ENCODE assay signal across 9 cellular contexts in the genomic region with DNA sequence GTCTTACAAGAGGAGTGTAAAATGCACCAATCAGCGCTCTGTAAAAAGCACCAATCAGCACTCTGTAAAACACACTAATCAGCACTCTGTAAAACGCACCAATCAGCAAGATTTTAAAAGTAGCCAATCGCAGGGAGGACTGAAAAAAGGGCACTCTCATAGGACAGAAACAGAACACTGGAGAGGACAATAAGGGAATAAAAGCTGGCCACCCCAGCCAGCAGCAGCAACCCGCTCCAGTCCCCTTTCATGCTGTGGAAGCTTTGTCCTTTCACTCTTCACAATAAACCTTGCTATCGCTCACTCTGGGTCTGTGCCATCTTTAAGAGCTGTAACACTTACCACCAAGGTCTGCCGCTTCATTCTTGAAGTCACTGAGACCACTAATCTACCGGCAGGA. TPM values are rescaled to one million over a fixed set of nuclear protein-coding genes. Genes with fewer than 3 reads are reported as not detected.
DNase-seq lines count a peak whose midpoint lies in the region; ATAC-seq and TF ChIP-seq lines count a peak whose summit lies in the region.
"Had no signal": no experiment of that assay in that cellular context is flagged by ENCODE, and none has a peak within 500 bp of the region (broad histone marks: within the 10 kb centered on the region; RNA-seq: fewer than 3 reads in every experiment).

No MANE protein-coding gene starts in this region.

- no TSS peak for BruUV-seq in IMR-90 (replicated peaks; lab: Mats Ljungman, UMichigan)

- H3K4ac ChIP-seq in IMR-90 (ENCODE audit: low read depth, low read length): peak overlapping the region; percentile 51; the same call in 1 of the 2 replicates

- in situ Hi-C loops in IMR-90 (cut with MboI; ENCODE audit: low sequenced_read_pairs): no loop called here

- no peak overlapping the region for H2BK5ac ChIP-seq in IMR-90 (ENCODE audit: low read depth, low read length, poor library complexity, severe bottlenecking)

- H3K9me3 Mint-ChIP-seq in CD8-positive, alpha-beta memory T cell: no peaks in the 10 kb centered on the region
- no peaks in the 10 kb centered on the region for H3K9me3 Mint-ChIP-seq in activated CD4-positive, alpha-beta memory T cell treated with anti-CD3 and anti-CD28 coated beads, Interleukin-2, amount 10 ng/mL, durations not matched to agents 7 days and 5 days

- no peaks in the 10 kb centered on the region for H4K20me1 ChIP-seq in IMR-90 (ENCODE audit: insufficient read depth, low read length)

- CTCF ChIA-PET in CD8-positive, alpha-beta memory T cell (lab: Charles Lee): interaction anchor here (1.4 kb wide), 1 partner anchor 11 kb away, joined by 3 read pairs; no protein-coding TSS in a partner anchor
- CTCF ChIA-PET in IMR-90 (lab: Yijun Ruan, JAX): no interaction called here
- CTCF ChIA-PET in activated CD4-positive, alpha-beta memory T cell treated with anti-CD3 and anti-CD28 coated beads, Interleukin-2, amount 10 ng/mL, durations not matched to agents 7 days and 5 days (lab: Charles Lee): interaction anchor here (1.0 kb wide), 1 partner anchor 9 kb away, joined by 3 read pairs; no protein-coding TSS in a partner anchor

- no peak overlapping the region for H3K4me2 ChIP-seq in IMR-90 (ENCODE audit: low read depth, low read length)

- ATAC-seq in IMR-90 (ENCODE audit: low read depth) (no peak), HG03469 (IDR thresholded peaks at IDR 0.05; ENCODE audit: unreplicated experiment) (no peak), HG03108 (IDR thresholded peaks at IDR 0.05; ENCODE audit: unreplicated experiment) (no peak)

- dilution Hi-C loops in IMR-90 (cut with HindIII; ENCODE audit: low sequenced_read_pairs, unreplicated experiment): no loop called here

- H2AK9ac ChIP-seq in IMR-90 (replicated peaks; ENCODE audit: low read depth, low read length, poor library complexity): no peak overlapping the region

- H3K79me1 ChIP-seq in IMR-90 (ENCODE audit: low read depth in 1 of 2, low read length in 2 of 2): peaks cover 3 to 12% of the 10 kb centered on the region in 2 experiments; a peak in 1 of 4 replicates

- WGBS in IMR-90 (ENCODE audit: extremely low coverage in 2 of 2, insufficient read length in 1 of 2), 2 experiments: 100% methylated on average over 1 of the region's 7 CpGs; no CpG with 5 or more reads in 1 of the 2 experiments

- no peaks in the 10 kb centered on the region for H3K36me3 ChIP-seq in CD8-positive, alpha-beta memory T cell (ENCODE audit: insufficient read depth, low read length)
- H3K36me3 ChIP-seq in IMR-90 (ENCODE audit: control insufficient read depth, insufficient read depth, low read length): no peaks in the 10 kb centered on the region

- no peak overlapping the region for H4K91ac ChIP-seq in IMR-90 (ENCODE audit: insufficient read depth, low read depth, low read length)

- peak overlapping the region; percentile 67 for H2BK20ac ChIP-seq in IMR-90 (ENCODE audit: low read depth, low read length)

- H2AFZ ChIP-seq in IMR-90 (replicated peaks; ENCODE audit: low read length, poor library complexity): no peak overlapping the region

- no peak for DNase-seq in CD8-positive, alpha-beta memory T cell
- no peak for DNase-seq in IMR-90
- no peak for DNase-seq in activated CD4-positive, alpha-beta memory T cell treated with anti-CD3 and anti-CD28 coated beads, Interleukin-2, amount 10 ng/mL, durations not matched to agents 7 days and 5 days
- DNase-seq in midbrain (lab: John Stamatoyannopoulos, UW): peak; percentile 18
- no peak for DNase-seq in GM19240 (ENCODE audit: insufficient read length, low spot score)
- no peak for DNase-seq in OCI-M2 (lab: John Stamatoyannopoulos, UW; ENCODE audit: unreplicated experiment)
- DNase-seq: NCI-H1930 had no signal

- no peaks in the 10 kb centered on the region for H3K9me3 ChIP-seq in CD8-positive, alpha-beta memory T cell (ENCODE audit: low read length)
- H3K9me3 ChIP-seq in IMR-90 (ENCODE audit: control insufficient read depth, insufficient read depth, low read length): no peaks in the 10 kb centered on the region

- H3K9me1 ChIP-seq in IMR-90 (ENCODE audit: insufficient read depth, low read length): 0 out of 2 replicates have a peak, but pooled peaks cover 4% of the 10 kb centered on the region

- H3K27me3 ChIP-seq in CD8-positive, alpha-beta memory T cell (ENCODE audit: insufficient read depth, low read length, poor library complexity, severe bottlenecking): no peaks in the 10 kb centered on the region
- H3K27me3 ChIP-seq in IMR-90 (ENCODE audit: control insufficient read depth, insufficient read depth, low read length): no peaks in the 10 kb centered on the region

- no peak overlapping the region for H3K27ac ChIP-seq in CD8-positive, alpha-beta memory T cell (ENCODE audit: low read depth, low read length)
- H3K27ac ChIP-seq in IMR-90 (ENCODE audit: insufficient read depth, low read length): no peak overlapping the region; the same call in 1 of the 2 replicates

- H3K56ac ChIP-seq in IMR-90 (ENCODE audit: extremely low read depth, insufficient read depth, low read length): no peak overlapping the region

- H2AK5ac ChIP-seq in IMR-90 (ENCODE audit: low read depth, low read length): peak overlapping the region; percentile 37; the same call in 1 of the 2 replicates

- no peak for TF ChIP-seq POLR2A in IMR-90 (IDR thresholded peaks at IDR 0.05; ENCODE audit: low read depth, low read length)

- peak overlapping the region in 1 of 2 experiments; percentile 63; a peak in 1 of 4 replicates for H4K8ac ChIP-seq in IMR-90 (ENCODE audit: low read depth in 2 of 2, low read length in 2 of 2)

- H4K5ac ChIP-seq in IMR-90 (ENCODE audit: low read depth, low read length): peak overlapping the region; percentile 71; the same call in 1 of the 2 replicates

- peak overlapping the region; percentile 70 for H3K14ac ChIP-seq in IMR-90 (replicated peaks; ENCODE audit: low read depth, low read length)

- H3K4me3 Mint-ChIP-seq in CD8-positive, alpha-beta memory T cell: peak overlapping the region in 6 of 7 donors; percentile 34 to 67 (median 53)
- peak overlapping the region; percentile 30 for H3K4me3 Mint-ChIP-seq in activated CD4-positive, alpha-beta memory T cell treated with anti-CD3 and anti-CD28 coated beads, Interleukin-2, amount 10 ng/mL, durations not matched to agents 7 days and 5 days

- peak overlapping the region in 5 of 8 donors; percentile 5 to 94 (median 79) for H3K27ac Mint-ChIP-seq in CD8-positive, alpha-beta memory T cell
- H3K27ac Mint-ChIP-seq in activated CD4-positive, alpha-beta memory T cell treated with anti-CD3 and anti-CD28 coated beads, Interleukin-2, amount 10 ng/mL, durations not matched to agents 7 days and 5 days: peak overlapping the region; percentile 11

- POLR2A ChIA-PET in CD8-positive, alpha-beta memory T cell (lab: Charles Lee): interaction anchor here (1.1 kb wide), 1 partner anchor 40 kb away, joined by 3 read pairs; no protein-coding TSS in a partner anchor
- POLR2A ChIA-PET in IMR-90 (lab: Charles Lee; ENCODE audit: unreplicated experiment): no interaction called here
- POLR2A ChIA-PET in activated CD4-positive, alpha-beta memory T cell treated with anti-CD3 and anti-CD28 coated beads, Interleukin-2, amount 10 ng/mL, durations not matched to agents 7 days and 5 days (lab: Charles Lee): interaction anchor here (1.2 kb wide), 1 partner anchor 38 kb away, joined by 4 read pairs; no protein-coding TSS in a partner anchor

- TF ChIP-seq RAD21 in IMR-90 (IDR thresholded peaks at IDR 0.05; ENCODE audit: low read length): no peak

- H3K36me3 Mint-ChIP-seq in CD8-positive, alpha-beta memory T cell: peaks cover 0 to 10% (median under 1%) of the 10 kb centered on the region in 3 donors
- peaks cover 3% of the 10 kb centered on the region for H3K36me3 Mint-ChIP-seq in activated CD4-positive, alpha-beta memory T cell treated with anti-CD3 and anti-CD28 coated beads, Interleukin-2, amount 10 ng/mL, durations not matched to agents 7 days and 5 days (ENCODE audit: low read depth)

- H3K18ac ChIP-seq in IMR-90 (ENCODE audit: low read depth, low read length): peak overlapping the region; percentile 72; the same call in 1 of the 2 replicates

- peaks cover 21 to 31% (median 27%) of the 10 kb centered on the region in 3 donors for H3K4me1 Mint-ChIP-seq in CD8-positive, alpha-beta memory T cell
- peaks cover 27% of the 10 kb centered on the region for H3K4me1 Mint-ChIP-seq in activated CD4-positive, alpha-beta memory T cell treated with anti-CD3 and anti-CD28 coated beads, Interleukin-2, amount 10 ng/mL, durations not matched to agents 7 days and 5 days

- peaks cover 14% of the 10 kb centered on the region for H3K4me1 ChIP-seq in CD8-positive, alpha-beta memory T cell (ENCODE audit: insufficient read depth, low read length)
- peaks cover 7% of the 10 kb centered on the region for H3K4me1 ChIP-seq in IMR-90 (ENCODE audit: control insufficient read depth, insufficient read depth, low read length)

- peak overlapping the region; percentile 81 for H2BK120ac ChIP-seq in IMR-90 (ENCODE audit: low read depth, low read length)

- no peak overlapping the region for H3K9ac ChIP-seq in IMR-90 (ENCODE audit: low read depth, low read length)

- no peak for TF ChIP-seq CTCF in IMR-90 (conservative IDR thresholded peaks at IDR 0.05; ENCODE audit: low read depth, low read length)

- H3K23ac ChIP-seq in IMR-90 (ENCODE audit: low read depth, low read length): no peak overlapping the region

- no peak overlapping the region; the same call in 2 of the 3 replicates for H2BK15ac ChIP-seq in IMR-90 (ENCODE audit: low read depth, low read length)

- no peak overlapping the region for H3K4me3 ChIP-seq in CD8-positive, alpha-beta memory T cell (ENCODE audit: low read length)
- no peak overlapping the region for H3K4me3 ChIP-seq in IMR-90 (ENCODE audit: insufficient read depth, low read depth, low read length)

- intact Hi-C loops in IMR-90 (cut with micrococcal nuclease): no loop called here

- H3K27me3 Mint-ChIP-seq in CD8-positive, alpha-beta memory T cell: peaks cover 0 to 2% of the 10 kb centered on the region in 2 donors
- H3K27me3 Mint-ChIP-seq in activated CD4-positive, alpha-beta memory T cell treated with anti-CD3 and anti-CD28 coated beads, Interleukin-2, amount 10 ng/mL, durations not matched to agents 7 days and 5 days: no peaks in the 10 kb centered on the region

TF ChIP-seq in IMR-90, 13 proteins besides CTCF, POLR2A, EP300 and RAD21:
- no peak for TF ChIP-seq RFX5 (IDR thresholded peaks at IDR 0.05; ENCODE audit: low read depth, low read length)
- peak; percentile 79 for TF ChIP-seq MAFK (IDR thresholded peaks at IDR 0.05; ENCODE audit: low read depth, low read length)

RNA-seq across cellular contexts. Expression of a gene that starts 1.7 kb away (rescaled TPM):
- total RNA-seq in CD8-positive, alpha-beta memory T cell: 1 to 10 TPM; 6.9 to 8.2 TPM
- polyA plus RNA-seq in CD8-positive, alpha-beta memory T cell: 17.3 TPM
- 27.1 and 30.3 TPM in 2 replicates for total RNA-seq in IMR-90 (2012; rRNA removed)
- polyA plus RNA-seq in IMR-90 (2012; rRNA removed): 19.8 and 21.3 TPM in 2 replicates
- 17.3 and 18.9 TPM in 2 replicates for polyA plus RNA-seq in IMR-90 (2012; cell fraction: cytosol; rRNA removed)
- 8.5 and 24.2 TPM in 2 replicates for polyA plus RNA-seq in IMR-90 (2012; cell fraction: nucleus; rRNA removed; ENCODE audit: low replicate concordance)
- total RNA-seq in activated CD4-positive, alpha-beta memory T cell treated with anti-CD3 and anti-CD28 coated beads, Interleukin-2, amount 10 ng/mL, durations not matched to agents 7 days and 5 days: 1 to 10 TPM; 8.4 to 9.9 TPM
